ENCODE assay signal across 7 cellular contexts in the genomic region with DNA sequence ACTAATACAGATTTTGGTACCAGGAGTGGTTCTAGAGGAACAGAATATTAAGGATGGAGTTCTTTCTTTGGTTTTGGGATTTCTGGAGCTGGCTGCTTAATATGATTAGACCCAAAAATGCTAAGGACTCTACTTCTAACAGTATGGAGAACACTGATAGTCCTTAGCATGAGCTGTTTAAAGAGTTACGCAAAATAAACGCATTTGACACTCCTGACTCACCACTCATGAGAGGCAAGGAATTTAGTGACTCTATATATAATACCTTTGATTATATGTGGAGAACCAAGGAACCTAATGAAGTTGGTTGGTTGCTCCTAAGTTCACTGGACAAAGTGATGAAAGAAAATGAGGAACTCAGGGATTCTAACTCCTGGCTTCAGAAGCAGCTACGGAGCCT. TPM values are rescaled to one million over a fixed set of nuclear protein-coding genes. Genes with fewer than 3 reads are reported as not detected.
DNase-seq lines count a peak whose midpoint lies in the region; ATAC-seq, FAIRE-seq and TF ChIP-seq lines count a peak whose summit lies in the region.
"Not testable (repeated sequence)": the region's sequence is repeated elsewhere in the genome, so short reads cannot be mapped to it uniquely, and the experiment has no call there.

No MANE protein-coding gene starts in this region.

- not testable (repeated sequence) for H3K18ac ChIP-seq in mesenchymal stem cell (ENCODE audit: low read depth in 1 of 2, low read length in 2 of 2)

- not testable (repeated sequence) for H2BK15ac ChIP-seq in mesenchymal stem cell (ENCODE audit: low read depth, poor library complexity, severe bottlenecking)

- H3K79me2 ChIP-seq in PC-3 (ENCODE audit: low read length), result not testable (repeated sequence)

- not testable (repeated sequence) for H3K23ac ChIP-seq in mesenchymal stem cell (ENCODE audit: low read length in 2 of 2)

- intact Hi-C loops in PC-3 (cut with micrococcal nuclease), result not testable (repeated sequence)

- peak; percentile 43 for DNase-seq in EH (ENCODE audit: low read depth)
- DNase-seq in HCEC 1CT, result peak; percentile 48
- peak; percentile 58 for DNase-seq in PC-3
- DNase-seq in brain microvascular endothelial cell, result peak; percentile 8
- DNase-seq in bronchial epithelial cell (ENCODE audit: low read depth), result peak; percentile 65
- peak; percentile 10 for DNase-seq in fibroblast of peridontal ligament (ENCODE audit: extremely low read depth)
- DNase-seq in mesenchymal stem cell, result peak; percentile 20

- WGBS in mesenchymal stem cell, result 0% methylated on average over 1 of the region's 3 CpGs

- H3K79me1 ChIP-seq in mesenchymal stem cell (replicated peaks; ENCODE audit: low read length, poor library complexity, severe bottlenecking), result peaks cover 23% of the 10 kb centered on the region

- not testable (repeated sequence) for H2BK120ac ChIP-seq in mesenchymal stem cell (ENCODE audit: low read depth, low read length)

- POLR2A ChIA-PET in PC-3 (lab: Charles Lee; ENCODE audit: unreplicated experiment), result not testable (repeated sequence)

- H3K4me2 ChIP-seq in PC-3 (ENCODE audit: low read length); mesenchymal stem cell (ENCODE audit: low read length, poor library complexity, severe bottlenecking): not testable (repeated sequence)

- not testable (repeated sequence) for BruUV-seq in PC-3 (replicated peaks; lab: Mats Ljungman, UMichigan)

- ATAC-seq in PC-3, result not testable (repeated sequence)

- not testable (repeated sequence) for H2AFZ ChIP-seq in PC-3 (ENCODE audit: low read length); mesenchymal stem cell (ENCODE audit: low read depth, low read length)

- not testable (repeated sequence) for H3K27me3 ChIP-seq in PC-3 (ENCODE audit: low read length); brain microvascular endothelial cell (replicated peaks); bronchial epithelial cell (ENCODE audit: control insufficient read depth, insufficient read depth, low read length); mesenchymal stem cell (ENCODE audit: control insufficient read depth in 1 of 2, insufficient read depth in 1 of 2, low read length in 2 of 2)

- H4K20me1 ChIP-seq in PC-3 (ENCODE audit: low read length), result not testable (repeated sequence)

- H3K27ac ChIP-seq in PC-3 (ENCODE audit: low read length); brain microvascular endothelial cell; mesenchymal stem cell (ENCODE audit: low read length, poor library complexity, severe bottlenecking): not testable (repeated sequence)

- not testable (repeated sequence) for FAIRE-seq in bronchial epithelial cell (lab: Jason Lieb, UNC)

- H3K4me1 ChIP-seq in PC-3 (ENCODE audit: insufficient read depth, low read length); mesenchymal stem cell (ENCODE audit: control insufficient read depth, insufficient read depth, low read depth, low read length): not testable (repeated sequence)

- TF ChIP-seq CTCF in PC-3 (conservative IDR thresholded peaks at IDR 0.05; ENCODE audit: low read depth, low read length); brain microvascular endothelial cell (IDR thresholded peaks at IDR 0.05; ENCODE audit: low read depth, low read length, missing control alignments); bronchial epithelial cell (IDR thresholded peaks at IDR 0.05; ENCODE audit: insufficient read depth, low read length, severe bottlenecking): not testable (repeated sequence)

- not testable (repeated sequence) for H2BK5ac ChIP-seq in mesenchymal stem cell (ENCODE audit: low read depth, low read length, poor library complexity, severe bottlenecking)

- H3K9me3 ChIP-seq in PC-3 (ENCODE audit: low read length), result not testable (repeated sequence)
- H3K9me3 ChIP-seq in mesenchymal stem cell (ENCODE audit: control insufficient read depth, low read length), result peaks cover 34% of the 10 kb centered on the region

- H4K8ac ChIP-seq in mesenchymal stem cell (ENCODE audit: low read length), result not testable (repeated sequence)

- not testable (repeated sequence) for H4K91ac ChIP-seq in mesenchymal stem cell (ENCODE audit: low read length)

- CTCF ChIA-PET in PC-3 (lab: Charles Lee), result not testable (repeated sequence)

- H3K14ac ChIP-seq in mesenchymal stem cell (ENCODE audit: low read length in 2 of 2), result not testable (repeated sequence)

- in situ Hi-C loops in brain microvascular endothelial cell (cut with HindIII; ENCODE audit: low pct_ligation_motif_present, low sequenced_read_pairs), result not testable (repeated sequence)

- not testable (repeated sequence) for H3K4ac ChIP-seq in mesenchymal stem cell (ENCODE audit: low read depth in 1 of 2, low read length in 2 of 2)

- not testable (repeated sequence) for H3K4me3 ChIP-seq in PC-3 (ENCODE audit: low read length); brain microvascular endothelial cell (ENCODE audit: low read depth, low read length); bronchial epithelial cell (ENCODE audit: low read depth, low read length); mesenchymal stem cell (ENCODE audit: insufficient read depth in 1 of 2, low read depth in 1 of 2, low read length in 2 of 2)

- not testable (repeated sequence) for H3K9ac ChIP-seq in PC-3 (ENCODE audit: low read length); mesenchymal stem cell (ENCODE audit: low read length)

- H2BK12ac ChIP-seq in mesenchymal stem cell (ENCODE audit: low read length in 2 of 2), result not testable (repeated sequence)

- H2AK5ac ChIP-seq in mesenchymal stem cell (ENCODE audit: low read length, severe bottlenecking), result not testable (repeated sequence)

- H3K9me2 ChIP-seq in PC-3 (replicated peaks; ENCODE audit: low read length), result not testable (repeated sequence)

- H3F3A ChIP-seq in PC-3 (ENCODE audit: low read length, unreplicated experiment), result not testable (repeated sequence)

- not testable (repeated sequence) for H3K36me3 ChIP-seq in PC-3 (ENCODE audit: low read depth, low read length); brain microvascular endothelial cell (replicated peaks); bronchial epithelial cell (ENCODE audit: control insufficient read depth, insufficient read depth, low read length); mesenchymal stem cell (ENCODE audit: control insufficient read depth in 1 of 2, insufficient read depth in 2 of 2, low read depth in 1 of 2, low read length in 2 of 2)

RNA-seq across cellular contexts. Expression of gene ITPR2, which starts 57.0 kb away (rescaled TPM):
- total RNA-seq in PC-3 (2014; rRNA removed), result 4.0 and 10.2 TPM in 2 replicates
- total RNA-seq in bronchial epithelial cell, result 5.8 and 6.5 TPM in 2 replicates
- 7.2 TPM for polyA plus RNA-seq in mesenchymal stem cell (2013, experiment 1 of 2)
- polyA plus RNA-seq in mesenchymal stem cell (2013, experiment 2 of 2), result 6.8 TPM

Comparison
In these comparisons a context has a peak if more than half of its experiments do, and no peak if none do; other contexts are left out.
1. DNase-seq: peak in every context shown above with its lines; median percentile 65 in bronchial epithelial cell; 58 in PC-3; 48 in HCEC 1CT; 43 in EH; 20 in mesenchymal stem cell; 10 in fibroblast of peridontal ligament; 8 in brain microvascular endothelial cell.